Comparison of ENCODE assay signal across 10 cellular contexts in genomic region chr18:45734944-45735343, GRCh38. TPM values are rescaled to one million over a fixed set of nuclear protein-coding genes. Genes with fewer than 3 reads are reported as not detected.
"Had no signal": no experiment of that assay in that cellular context is flagged by ENCODE, and none has a peak within 500 bp of the region (broad histone marks: within the 10 kb centered on the region; RNA-seq: fewer than 3 reads in every experiment).

No MANE protein-coding gene starts in this region.

- H3K36me3 ChIP-seq: HAP-1 had no signal

- H3K4me2 ChIP-seq: GM23338, KMS-11 had no signal

- DNase-seq: H7, HFFc6, Karpas-422, KBM-7 had no signal

- H3K4me1 ChIP-seq: HAP-1 had no signal

- H3K4me3 ChIP-seq: GM23338, HAP-1 had no signal

- ATAC-seq: GM23338, HCT116, HepG2 had no signal

- FAIRE-seq: HepG2 had no signal

- H2AFZ ChIP-seq: GM23338 had no signal

- H3K9me3 ChIP-seq: HAP-1 had no signal

- H3K27ac ChIP-seq: HL-60, KMS-11 had no signal

- H3K9ac ChIP-seq: KMS-11 had no signal

RNA-seq across cellular contexts. Expression of gene SLC14A1, which starts 11.0 kb away (rescaled TPM):
- total RNA-seq: H7, HepG2 had no signal
- polyA plus RNA-seq: HepG2 had no signal
